Comparison of ENCODE assay signal across 12 cellular contexts in the genomic region with DNA sequence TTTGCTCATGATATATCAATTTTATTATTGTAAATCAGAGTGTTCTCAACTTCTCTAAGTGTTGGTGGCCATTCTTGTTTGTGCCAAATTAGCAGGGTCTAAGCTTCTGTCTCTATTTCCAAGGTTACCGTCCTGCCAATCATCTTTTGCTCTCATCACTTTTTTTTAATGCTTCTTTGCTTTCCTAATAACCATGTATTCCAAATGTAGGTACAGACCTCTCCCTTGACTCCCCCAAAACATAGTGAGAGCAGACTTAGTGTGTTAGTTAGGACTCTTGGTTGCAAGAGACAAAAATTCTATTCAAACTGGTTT. TPM values are rescaled to one million over a fixed set of nuclear protein-coding genes. Genes with fewer than 3 reads are reported as not detected.
A peak's percentile ranks its signal among the peaks of the same experiment; 100 is the strongest.
DNase-seq lines count a peak whose midpoint lies in the region; ATAC-seq, FAIRE-seq and TF ChIP-seq lines count a peak whose summit lies in the region.
"Had no signal": no experiment of that assay in that cellular context is flagged by ENCODE, and none has a peak within 500 bp of the region (broad histone marks: within the 10 kb centered on the region; RNA-seq: fewer than 3 reads in every experiment).

No MANE protein-coding gene starts in this region.

- no peak for FAIRE-seq in GM12892 (lab: Jason Lieb, UNC)

- H3K27ac Mint-ChIP-seq in activated T-helper 17 cell treated with anti-CD3 and anti-CD28 coated beads, Interleukin-2, amount 50 U/mL, for 72 hours = peak overlapping the region; percentile 1
- H3K27ac Mint-ChIP-seq in nephron (peak overlapping the region in 2 of 3 experiments; percentile 9 to 13), WTC11 (no peak overlapping the region)
- no peak overlapping the region for H3K27ac Mint-ChIP-seq in activated naive CD8-positive, alpha-beta T cell treated with anti-CD3 and anti-CD28 coated beads for 36 hours
- H3K27ac Mint-ChIP-seq: memory B cell had no signal

- no peaks in the 10 kb centered on the region for H3K9me3 Mint-ChIP-seq in activated T-helper 17 cell treated with anti-CD3 and anti-CD28 coated beads, Interleukin-2, amount 50 U/mL, for 72 hours
- H3K9me3 Mint-ChIP-seq in nephron (peaks cover 3% of the 10 kb centered on the region), WTC11 (peaks cover 8% of the 10 kb centered on the region)
- H3K9me3 Mint-ChIP-seq in activated naive CD8-positive, alpha-beta T cell treated with anti-CD3 and anti-CD28 coated beads for 36 hours = no peaks in the 10 kb centered on the region
- H3K9me3 Mint-ChIP-seq: memory B cell had no signal

- TF ChIP-seq POLR2A in GM12892 (IDR thresholded peaks at IDR 0.05; ENCODE audit: low read depth, low read length) (no peak), body of pancreas (IDR thresholded peaks at IDR 0.05) (no peak)

- H3K4me1 Mint-ChIP-seq in activated T-helper 17 cell treated with anti-CD3 and anti-CD28 coated beads, Interleukin-2, amount 50 U/mL, for 72 hours = peaks cover 7% of the 10 kb centered on the region
- peaks cover 29% of the 10 kb centered on the region for H3K4me1 Mint-ChIP-seq in nephron
- peaks cover 19% of the 10 kb centered on the region for H3K4me1 Mint-ChIP-seq in activated naive CD8-positive, alpha-beta T cell treated with anti-CD3 and anti-CD28 coated beads for 36 hours
- H3K4me1 Mint-ChIP-seq in WTC11 = peaks cover 24% of the 10 kb centered on the region

- WGBS in body of pancreas, 2 donors = 70 to 79% methylated on average over 1 of the region's 1 CpG

- H3K27ac ChIP-seq in right atrium auricular region = peak overlapping the region; percentile 39 to 57
- H3K27ac ChIP-seq in body of pancreas = peak overlapping the region in 1 of 4 donors; percentile 23

- POLR2A ChIA-PET in WTC11 (lab: Charles Lee) = no interaction called here

- intact Hi-C loops in left cardiac atrium (cut with DNase I) (no loop called here), body of pancreas (cut with DNase I) (no loop called here)

- CTCF ChIA-PET in WTC11 (lab: Charles Lee) = no interaction called here

- no peak overlapping the region for H3K4me3 ChIP-seq in right atrium auricular region
- no peak overlapping the region for H3K4me3 ChIP-seq in body of pancreas
- H3K4me3 ChIP-seq: esophagus muscularis mucosa, thyroid gland had no signal

- H3K27me3 Mint-ChIP-seq in activated T-helper 17 cell treated with anti-CD3 and anti-CD28 coated beads, Interleukin-2, amount 50 U/mL, for 72 hours = no peaks in the 10 kb centered on the region
- H3K27me3 Mint-ChIP-seq in nephron (ENCODE audit: low read depth) (peaks cover 4% of the 10 kb centered on the region), WTC11 (ENCODE audit: low read depth) (no peaks in the 10 kb centered on the region; the same call in 1 of the 2 replicates)
- H3K27me3 Mint-ChIP-seq in activated naive CD8-positive, alpha-beta T cell treated with anti-CD3 and anti-CD28 coated beads for 36 hours = peaks cover 3% of the 10 kb centered on the region
- H3K27me3 Mint-ChIP-seq: memory B cell had no signal

- TF ChIP-seq CTCF in right atrium auricular region (IDR thresholded peaks at IDR 0.05) (no peak), nephron (IDR thresholded peaks at IDR 0.05; ENCODE audit: unreplicated experiment in 3 of 3) (no peak), body of pancreas (IDR thresholded peaks at IDR 0.05) (no peak), WTC11 (IDR thresholded peaks at IDR 0.05) (no peak)

- H3K4me3 Mint-ChIP-seq in activated T-helper 17 cell treated with anti-CD3 and anti-CD28 coated beads, Interleukin-2, amount 50 U/mL, for 72 hours = no peak overlapping the region
- H3K4me3 Mint-ChIP-seq in nephron (no peak overlapping the region), WTC11 (no peak overlapping the region)
- no peak overlapping the region for H3K4me3 Mint-ChIP-seq in activated naive CD8-positive, alpha-beta T cell treated with anti-CD3 and anti-CD28 coated beads for 36 hours
- H3K4me3 Mint-ChIP-seq: memory B cell had no signal

- H3K4me1 ChIP-seq in right atrium auricular region = peaks cover 0 to 32% of the 10 kb centered on the region in 2 donors
- peaks cover 18% of the 10 kb centered on the region for H3K4me1 ChIP-seq in body of pancreas

- H3K36me3 ChIP-seq in right atrium auricular region = no peaks in the 10 kb centered on the region
- H3K36me3 ChIP-seq in body of pancreas (replicated peaks in 1 of 2; ENCODE audit: insufficient read depth in 1 of 2, low read depth in 2 of 2) = no peaks in the 10 kb centered on the region
- H3K36me3 ChIP-seq: esophagus muscularis mucosa, thyroid gland had no signal

- H3K9me3 ChIP-seq in right atrium auricular region (no peaks in the 10 kb centered on the region), body of pancreas (no peaks in the 10 kb centered on the region)
- H3K9me3 ChIP-seq: esophagus muscularis mucosa, thyroid gland had no signal

- ATAC-seq in left cardiac atrium = no peak
- ATAC-seq in activated T-helper 17 cell treated with anti-CD3 and anti-CD28 coated beads, Interleukin-2, amount 50 U/mL, for 72 hours (replicated peaks) = no peak
- ATAC-seq in body of pancreas = no peak
- ATAC-seq in WTC11 = no peak

- H3K36me3 Mint-ChIP-seq in activated T-helper 17 cell treated with anti-CD3 and anti-CD28 coated beads, Interleukin-2, amount 50 U/mL, for 72 hours (ENCODE audit: low read depth) = no peaks in the 10 kb centered on the region
- H3K36me3 Mint-ChIP-seq in nephron (ENCODE audit: low read depth) (no peaks in the 10 kb centered on the region), WTC11 (peaks cover 5% of the 10 kb centered on the region)
- no peaks in the 10 kb centered on the region for H3K36me3 Mint-ChIP-seq in activated naive CD8-positive, alpha-beta T cell treated with anti-CD3 and anti-CD28 coated beads for 36 hours
- H3K36me3 Mint-ChIP-seq: memory B cell had no signal

- DNase-seq in right atrium auricular region (ENCODE audit: low spot score) = no peak
- DNase-seq in left cardiac atrium = no peak
- no peak for DNase-seq in GM12892 (ENCODE audit: insufficient read length)
- DNase-seq in activated naive CD8-positive, alpha-beta T cell treated with anti-CD3 and anti-CD28 coated beads for 36 hours = no peak
- no peak for DNase-seq in body of pancreas
- no peak for DNase-seq in WTC11 (ENCODE audit: low spot score)
- DNase-seq: NCI-H146 had no signal

- H3K27me3 ChIP-seq in right atrium auricular region = no peaks in the 10 kb centered on the region
- H3K27me3 ChIP-seq in body of pancreas = no peaks in the 10 kb centered on the region
- H3K27me3 ChIP-seq: esophagus muscularis mucosa, thyroid gland had no signal

TF ChIP-seq in WTC11, 78 proteins besides CTCF, POLR2A, EP300 and RAD21:
- TF ChIP-seq, protein P1, sequence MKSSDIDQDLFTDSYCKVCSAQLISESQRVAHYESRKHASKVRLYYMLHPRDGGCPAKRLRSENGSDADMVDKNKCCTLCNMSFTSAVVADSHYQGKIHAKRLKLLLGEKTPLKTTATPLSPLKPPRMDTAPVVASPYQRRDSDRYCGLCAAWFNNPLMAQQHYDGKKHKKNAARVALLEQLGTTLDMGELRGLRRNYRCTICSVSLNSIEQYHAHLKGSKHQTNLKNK (CRISPR knock-in tag; IDR thresholded peaks at IDR 0.05) = no peak
- TF ChIP-seq PRRX2 (CRISPR knock-in tag; IDR thresholded peaks at IDR 0.05) (no peak), ZNF138 (CRISPR knock-in tag; conservative IDR thresholded peaks at IDR 0.05) (no peak)

RNA-seq across cellular contexts. Expression of a gene that starts 17.9 kb away (rescaled TPM):
- total RNA-seq in right atrium auricular region = 10 to 100 TPM; 10.8 to 12.8 TPM
- total RNA-seq in left cardiac atrium = 10 to 100 TPM; 21.5 to 23.7 TPM
- 10 to 100 TPM; 66.6 to 88.0 TPM for total RNA-seq in activated T-helper 17 cell treated with anti-CD3 and anti-CD28 coated beads, Interleukin-2, amount 50 U/mL, for 72 hours
- 29.5 TPM for polyA plus RNA-seq in GM12892 (2012; ENCODE audit: missing spikeins)
- total RNA-seq in activated naive CD8-positive, alpha-beta T cell treated with anti-CD3 and anti-CD28 coated beads for 36 hours = 10 to 100 TPM; 78.0 to 78.7 TPM
- 10 to 100 TPM; 11.2 to 12.5 TPM for total RNA-seq in body of pancreas
- 186 to 207 TPM (median 191 TPM) in 3 replicates for total RNA-seq in WTC11 (2021)

RNA-seq across cellular contexts. Expression of a gene that starts 36.7 kb away (rescaled TPM):
- total RNA-seq in right atrium auricular region (100 to 1,000 TPM in 1 of 2 donors, 10 to 100 TPM in 1; 77.7 to 140 TPM), left cardiac atrium (100 to 1,000 TPM; 105 to 135 TPM), body of pancreas (10 to 100 TPM; 52.1 to 53.4 TPM), WTC11 (2021) (49.6 to 54.3 TPM (median 53.0 TPM) in 3 replicates)
- total RNA-seq in activated T-helper 17 cell treated with anti-CD3 and anti-CD28 coated beads, Interleukin-2, amount 50 U/mL, for 72 hours = 10 to 100 TPM; 42.3 to 80.3 TPM
- 25.6 TPM for polyA plus RNA-seq in GM12892 (2012; ENCODE audit: missing spikeins)
- total RNA-seq in activated naive CD8-positive, alpha-beta T cell treated with anti-CD3 and anti-CD28 coated beads for 36 hours = 10 to 100 TPM; 40.0 to 45.3 TPM

Comparison
In these comparisons a context has a peak if more than half of its experiments do, and no peak if none do; other contexts are left out.
1. H3K27ac Mint-ChIP-seq: peak in activated T-helper 17 cell treated with anti-CD3 and anti-CD28 coated beads, Interleukin-2, amount 50 U/mL, for 72 hours (single experiment) and nephron (2 of 3); none in activated naive CD8-positive, alpha-beta T cell treated with anti-CD3 and anti-CD28 coated beads for 36 hours (single experiment) and WTC11 (single experiment).